9 cellular contexts compared by ENCODE assay signal in the genomic region with DNA sequence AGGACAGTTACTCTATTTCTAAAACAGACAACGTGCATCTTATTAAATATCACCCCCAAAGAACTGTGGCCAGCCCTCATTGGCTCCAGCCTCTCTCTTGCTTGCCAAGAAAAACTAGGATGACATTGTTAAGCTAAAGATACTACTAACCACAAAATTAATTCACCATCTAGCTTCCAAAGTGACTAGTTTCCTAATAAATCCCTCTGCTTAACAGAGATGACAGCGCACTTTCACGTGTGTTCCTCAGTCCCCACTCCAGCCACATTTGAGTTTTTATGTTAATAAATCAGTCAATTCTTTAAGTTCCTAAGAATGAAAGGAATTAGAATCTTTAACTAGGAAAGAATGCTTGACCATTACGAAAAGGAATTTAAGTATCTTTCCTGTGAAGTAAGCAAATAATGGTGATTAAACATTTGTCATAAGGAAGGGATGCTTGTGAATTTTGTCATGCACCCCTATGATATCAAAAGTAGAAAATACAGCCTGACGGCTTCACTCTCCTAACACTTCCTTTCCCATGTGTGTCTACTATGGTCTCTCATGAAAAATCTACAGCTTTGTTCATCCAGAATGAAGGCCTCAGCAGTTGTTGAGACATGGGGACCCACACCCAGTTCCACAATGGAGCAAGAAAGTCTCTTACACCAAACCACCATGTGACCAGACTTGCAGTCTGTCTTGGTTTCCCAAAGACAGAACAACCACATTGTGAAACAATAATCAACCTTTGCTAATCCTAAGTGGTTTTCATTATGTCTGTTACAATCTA. TPM values are rescaled to one million over a fixed set of nuclear protein-coding genes. Genes with fewer than 3 reads are reported as not detected.
DNase-seq lines count a peak whose midpoint lies in the region; ATAC-seq lines count a peak whose summit lies in the region.
"Had no signal": no experiment of that assay in that cellular context is flagged by ENCODE, and none has a peak within 500 bp of the region (broad histone marks: within the 10 kb centered on the region; RNA-seq: fewer than 3 reads in every experiment).

No MANE protein-coding gene starts in this region.

- peak overlapping the region in 1 of 2 donors; percentile 0 for H3K4me3 ChIP-seq in stomach smooth muscle (ENCODE audit: low read length in 2 of 2)

- intact Hi-C loops in left cardiac atrium (cut with DNase I): no loop called here

- no peaks in the 10 kb centered on the region for H3K9me3 ChIP-seq in stomach smooth muscle (ENCODE audit: control insufficient read depth in 2 of 2, low read length in 2 of 2)

- peak overlapping the region in 1 of 2 donors; percentile 34 for H3K9ac ChIP-seq in stomach smooth muscle (ENCODE audit: low read length in 2 of 2)

- DNase-seq in T1000 (lab: John Stamatoyannopoulos, UW) (peak; percentile 20), left cardiac atrium (no peak), NCI-H187 (lab: John Stamatoyannopoulos, UW) (no peak), cortex of kidney (lab: John Stamatoyannopoulos, UW) (no peak)
- DNase-seq: aorta had no signal

- H3K27me3 ChIP-seq in stomach smooth muscle (ENCODE audit: control insufficient read depth in 1 of 2, insufficient read depth in 2 of 2, low read length in 2 of 2): no peaks in the 10 kb centered on the region

- ATAC-seq in HG02610 (IDR thresholded peaks at IDR 0.05; ENCODE audit: unreplicated experiment) (peak; percentile 48), left cardiac atrium (peak; percentile 59 to 62), GM18858 (IDR thresholded peaks at IDR 0.05; ENCODE audit: unreplicated experiment) (no peak), GM21825 (IDR thresholded peaks at IDR 0.05; ENCODE audit: unreplicated experiment) (no peak)

- no peaks in the 10 kb centered on the region for H3K36me3 ChIP-seq in stomach smooth muscle (ENCODE audit: control insufficient read depth in 2 of 2, insufficient read depth in 2 of 2, low read length in 2 of 2)

- H3K4me1 ChIP-seq in stomach smooth muscle (ENCODE audit: control insufficient read depth, insufficient read depth, low read length): peaks cover 38% of the 10 kb centered on the region

- H3K27ac ChIP-seq in stomach smooth muscle (ENCODE audit: low read length): peak overlapping the region; percentile 37

RNA-seq across cellular contexts. Expression of gene CORO1C, which starts 8.1 kb away (rescaled TPM):
- 100 to 1,000 TPM in 1 of 2 donors, 10 to 100 TPM in 1; 95.0 to 109 TPM for total RNA-seq in left cardiac atrium

Comparison
In these comparisons a context has a peak if more than half of its experiments do, and no peak if none do; other contexts are left out.
1. ATAC-seq: peak in HG02610 (single experiment) and left cardiac atrium (2 of 2); none in GM18858 (single experiment) and GM21825 (single experiment).